ENCODE assay signal across 9 cellular contexts in genomic region chr2:232444409-232445148, GRCh38. TPM values are rescaled to one million over a fixed set of nuclear protein-coding genes. Genes with fewer than 3 reads are reported as not detected.
DNase-seq lines count a peak whose midpoint lies in the region; ATAC-seq and TF ChIP-seq lines count a peak whose summit lies in the region.
"Had no signal": no experiment of that assay in that cellular context is flagged by ENCODE, and none has a peak within 500 bp of the region (broad histone marks: within the 10 kb centered on the region; RNA-seq: fewer than 3 reads in every experiment).

No MANE protein-coding gene starts in this region.

- TF ChIP-seq CTCF in astrocyte of the spinal cord (IDR thresholded peaks at IDR 0.05; ENCODE audit: low read depth, low read length) (peak; percentile 78), liver (IDR thresholded peaks at IDR 0.05; ENCODE audit: low read depth, low read length, missing input control) (peak; percentile 49)

- no peaks in the 10 kb centered on the region for H3K9me3 Mint-ChIP-seq in T-helper 2 cell treated with Interferon-gamma antibody and Interleukin-4, amounts not matched to agents 5 μg/mL and 100 μg/mL, for 36 hours

- ATAC-seq in HG02798 (IDR thresholded peaks at IDR 0.05; ENCODE audit: poor library complexity, unreplicated experiment) (no peak), GM18502 (IDR thresholded peaks at IDR 0.05; ENCODE audit: poor library complexity, unreplicated experiment) (no peak)

- H3K9ac ChIP-seq in liver (ENCODE audit: low read depth in 1 of 2, low read length in 2 of 2): peak overlapping the region in 1 of 2 donors; percentile 15

- peaks cover 2% of the 10 kb centered on the region for H3K27me3 Mint-ChIP-seq in T-helper 2 cell treated with Interferon-gamma antibody and Interleukin-4, amounts not matched to agents 5 μg/mL and 100 μg/mL, for 36 hours (ENCODE audit: low read depth)
- H3K27me3 Mint-ChIP-seq: activated naive CD8-positive, alpha-beta T cell had no signal

- H3K4me3 Mint-ChIP-seq in T-helper 2 cell treated with Interferon-gamma antibody and Interleukin-4, amounts not matched to agents 5 μg/mL and 100 μg/mL, for 36 hours: no peak overlapping the region
- H3K4me3 Mint-ChIP-seq: activated naive CD8-positive, alpha-beta T cell had no signal

- peak in 1 of 2 donors; percentile 30 for TF ChIP-seq RAD21 in liver (IDR thresholded peaks at IDR 0.05)

- no peaks in the 10 kb centered on the region for H3K36me3 ChIP-seq in liver (ENCODE audit: control insufficient read depth in 4 of 4, insufficient read depth in 3 of 4, low read depth in 1 of 4, low read length in 3 of 4)

- DNase-seq in EH (ENCODE audit: low read depth): peak; percentile 68
- peak; percentile 66 for DNase-seq in HT1080 (ENCODE audit: low read depth)
- DNase-seq in T-helper 2 cell treated with Interferon-gamma antibody and Interleukin-4, amounts not matched to agents 5 μg/mL and 100 μg/mL, for 36 hours (ENCODE audit: low spot score): peak; percentile 57
- peak; percentile 34 for DNase-seq in astrocyte of the spinal cord (ENCODE audit: low read depth, low spot score)
- DNase-seq in stimulated activated CD8-positive, alpha-beta memory T cell treated with anti-CD3 and anti-CD28 coated beads, Interleukin-7, amount 100 ng/mL, for 24 hours (ENCODE audit: low read depth): peak; percentile 51

- no peaks in the 10 kb centered on the region for H3K9me3 ChIP-seq in liver (ENCODE audit: control insufficient read depth in 4 of 4, low read length in 3 of 4)

- H3K4me1 Mint-ChIP-seq in T-helper 2 cell treated with Interferon-gamma antibody and Interleukin-4, amounts not matched to agents 5 μg/mL and 100 μg/mL, for 36 hours (ENCODE audit: low read depth): no peaks in the 10 kb centered on the region

- in situ Hi-C loops in astrocyte of the spinal cord (cut with HindIII; ENCODE audit: low sequenced_read_pairs): no loop called here

- peak overlapping the region; percentile 77 to 86 for H3K27ac ChIP-seq in liver (ENCODE audit: low read depth in 1 of 2, low read length in 2 of 2)

- H3K36me3 Mint-ChIP-seq in T-helper 2 cell treated with Interferon-gamma antibody and Interleukin-4, amounts not matched to agents 5 μg/mL and 100 μg/mL, for 36 hours (ENCODE audit: low read depth): no peaks in the 10 kb centered on the region
- H3K36me3 Mint-ChIP-seq: activated naive CD8-positive, alpha-beta T cell had no signal

- H3K27ac Mint-ChIP-seq in T-helper 2 cell treated with Interferon-gamma antibody and Interleukin-4, amounts not matched to agents 5 μg/mL and 100 μg/mL, for 36 hours: no peak overlapping the region
- H3K27ac Mint-ChIP-seq: activated naive CD8-positive, alpha-beta T cell had no signal

- H3K4me1 ChIP-seq in liver (ENCODE audit: control insufficient read depth in 4 of 4, insufficient read depth in 4 of 4, low read length in 3 of 4): peaks cover 8 to 28% (median 15%) of the 10 kb centered on the region in 4 donors

- no peaks in the 10 kb centered on the region for H3K27me3 ChIP-seq in liver (ENCODE audit: control insufficient read depth in 4 of 4, insufficient read depth in 4 of 4, low read length in 3 of 4)

- 80% methylated on average over 21 of the region's 21 CpGs for WGBS in liver

- H3K4me3 ChIP-seq in astrocyte of the spinal cord (ENCODE audit: low read depth, low read length) (no peak overlapping the region), liver (ENCODE audit: low read depth in 1 of 3, low read length in 3 of 3) (no peak overlapping the region)

TF ChIP-seq in liver, 16 proteins besides CTCF, POLR2A, EP300 and RAD21:
- TF ChIP-seq YY1 (IDR thresholded peaks at IDR 0.05) (no peak), NR2F2 (IDR thresholded peaks at IDR 0.05) (no peak)

RNA-seq across cellular contexts. Expression of gene ALPI, which starts 11.4 kb away (rescaled TPM):
- not detected in 2 replicates for total RNA-seq in HT1080 (2014; rRNA removed; shearing (Covaris generic))
- not detected in 2 replicates for polyA plus RNA-seq in HT1080 (2015; cell fraction: cytosol; rRNA removed)
- polyA plus RNA-seq in HT1080 (2015; cell fraction: nucleus; rRNA removed): not detected in 2 replicates
- total RNA-seq in liver: not detected
- under 1 TPM in 1 of 2 donors, not detected in 1; 0.02 TPM for polyA plus RNA-seq in liver

RNA-seq across cellular contexts. Expression of gene ALPG, which starts 37.9 kb away (rescaled TPM):
- total RNA-seq in HT1080 (2014; rRNA removed; shearing (Covaris generic)): not detected in 2 replicates
- not detected in 2 replicates for polyA plus RNA-seq in HT1080 (2015; cell fraction: cytosol; rRNA removed)
- not detected in 2 replicates for polyA plus RNA-seq in HT1080 (2015; cell fraction: nucleus; rRNA removed)
- total RNA-seq in liver: not detected
- not detected for polyA plus RNA-seq in liver

RNA-seq across cellular contexts. Expression of gene ECEL1, which starts 43.1 kb away (rescaled TPM):
- total RNA-seq in HT1080 (2014; rRNA removed; shearing (Covaris generic)): not detected in 2 replicates
- not detected in 2 replicates for polyA plus RNA-seq in HT1080 (2015; cell fraction: cytosol; rRNA removed)
- polyA plus RNA-seq in HT1080 (2015; cell fraction: nucleus; rRNA removed): not detected in 2 replicates
- 1 to 10 TPM in 1 of 2 donors, not detected in 1; 1.8 TPM for total RNA-seq in liver
- polyA plus RNA-seq in liver: under 1 TPM in 1 of 2 donors, not detected in 1; 0.67 TPM
